ENCODE assay signal across 12 cellular contexts in the genomic region with DNA sequence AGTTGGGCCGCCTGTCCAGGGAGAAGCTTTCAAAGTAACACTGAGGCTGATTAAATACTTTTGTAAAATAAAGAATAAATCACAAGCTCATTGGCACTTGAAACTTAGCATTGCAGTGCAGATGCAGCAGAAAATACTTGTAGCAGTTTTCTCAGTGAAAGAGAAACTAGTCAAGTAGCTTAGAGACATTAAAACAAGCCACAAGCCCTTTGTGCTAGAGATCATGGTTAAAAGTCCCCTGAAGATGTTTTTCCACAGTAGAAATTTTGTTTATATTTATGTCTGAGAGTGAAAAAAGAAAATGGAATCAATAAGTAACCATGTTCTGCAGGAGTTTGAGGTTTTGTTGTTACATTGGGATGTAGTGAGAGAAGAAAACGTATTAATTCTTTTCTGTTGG. TPM values are rescaled to one million over a fixed set of nuclear protein-coding genes. Genes with fewer than 3 reads are reported as not detected.
DNase-seq lines count a peak whose midpoint lies in the region; ATAC-seq and TF ChIP-seq lines count a peak whose summit lies in the region.
"Had no signal": no experiment of that assay in that cellular context is flagged by ENCODE, and none has a peak within 500 bp of the region (broad histone marks: within the 10 kb centered on the region; RNA-seq: fewer than 3 reads in every experiment).

No MANE protein-coding gene starts in this region.

- H3K36me3 ChIP-seq in CD8-positive, alpha-beta memory T cell (ENCODE audit: insufficient read depth, low read length), result no peaks in the 10 kb centered on the region
- no peaks in the 10 kb centered on the region for H3K36me3 ChIP-seq in lower lobe of right lung

- intact Hi-C loops in activated CD8-positive, alpha-beta T cell treated with anti-CD3 and anti-CD28 coated beads for 36 hours (cut with micrococcal nuclease), result no loop called here
- intact Hi-C loops in lower lobe of right lung (cut with DNase I), result no loop called here

- no peak overlapping the region for H3K4me3 ChIP-seq in CD8-positive, alpha-beta memory T cell (ENCODE audit: low read length)
- H3K4me3 ChIP-seq in lower lobe of right lung, result no peak overlapping the region

- no peak for DNase-seq in CD8-positive, alpha-beta memory T cell
- no peak for DNase-seq in activated CD8-positive, alpha-beta T cell treated with anti-CD3 and anti-CD28 coated beads for 36 hours
- DNase-seq in mesothelial cell of epicardium (ENCODE audit: low spot score in 2 of 2, unreplicated experiment in 2 of 2) (no peak), SHP77 (lab: John Stamatoyannopoulos, UW) (no peak), SHP77 treated with DMSO at 0.1 percent for 48 hours (lab: John Stamatoyannopoulos, UW) (no peak), lower lobe of right lung (no peak), LoVo (ENCODE audit: low spot score) (no peak)
- DNase-seq: activated CD8-positive, alpha-beta memory T cell treated with anti-CD3 and anti-CD28 coated beads, Interleukin-2, amount 50 U/mL, for 48 hours; MV-4-11; NCI-H446 treated with DMSO at 0.1 percent for 48 hours; T1000 had no signal

- H3K4me1 Mint-ChIP-seq in CD8-positive, alpha-beta memory T cell, result peaks cover 34 to 61% (median 46%) of the 10 kb centered on the region in 3 donors
- peaks cover 31% of the 10 kb centered on the region for H3K4me1 Mint-ChIP-seq in activated CD8-positive, alpha-beta T cell treated with anti-CD3 and anti-CD28 coated beads for 36 hours (ENCODE audit: low read depth)
- peaks cover 14% of the 10 kb centered on the region for H3K4me1 Mint-ChIP-seq in mesothelial cell of epicardium

- no peaks in the 10 kb centered on the region for H3K9me3 ChIP-seq in CD8-positive, alpha-beta memory T cell (ENCODE audit: low read length)
- no peaks in the 10 kb centered on the region for H3K9me3 ChIP-seq in lower lobe of right lung

- CTCF ChIA-PET in CD8-positive, alpha-beta memory T cell (lab: Charles Lee), result no interaction called here
- CTCF ChIA-PET in activated CD8-positive, alpha-beta T cell treated with anti-CD3 and anti-CD28 coated beads for 36 hours (lab: Charles Lee), result no interaction called here

- H3K4me3 Mint-ChIP-seq in CD8-positive, alpha-beta memory T cell, result no peak overlapping the region
- H3K4me3 Mint-ChIP-seq in activated CD8-positive, alpha-beta T cell treated with anti-CD3 and anti-CD28 coated beads for 36 hours, result no peak overlapping the region
- no peak overlapping the region for H3K4me3 Mint-ChIP-seq in mesothelial cell of epicardium

- H3K27me3 Mint-ChIP-seq in CD8-positive, alpha-beta memory T cell, result no peaks in the 10 kb centered on the region
- no peaks in the 10 kb centered on the region for H3K27me3 Mint-ChIP-seq in activated CD8-positive, alpha-beta T cell treated with anti-CD3 and anti-CD28 coated beads for 36 hours
- H3K27me3 Mint-ChIP-seq in mesothelial cell of epicardium (ENCODE audit: low read depth), result no peaks in the 10 kb centered on the region

- no peaks in the 10 kb centered on the region for H3K9me3 Mint-ChIP-seq in CD8-positive, alpha-beta memory T cell
- H3K9me3 Mint-ChIP-seq in activated CD8-positive, alpha-beta T cell treated with anti-CD3 and anti-CD28 coated beads for 36 hours, result no peaks in the 10 kb centered on the region
- no peaks in the 10 kb centered on the region for H3K9me3 Mint-ChIP-seq in mesothelial cell of epicardium

- POLR2A ChIA-PET in CD8-positive, alpha-beta memory T cell (lab: Charles Lee), result no interaction called here
- POLR2A ChIA-PET in activated CD8-positive, alpha-beta T cell treated with anti-CD3 and anti-CD28 coated beads for 36 hours (lab: Charles Lee), result interaction anchor here (0.6 kb wide), 1 partner anchor 38 kb away, joined by 3 read pairs; no protein-coding TSS in a partner anchor

- no peak for TF ChIP-seq CTCF in activated CD8-positive, alpha-beta T cell treated with anti-CD3 and anti-CD28 coated beads for 36 hours (IDR thresholded peaks at IDR 0.05)
- TF ChIP-seq CTCF in mesothelial cell of epicardium (IDR thresholded peaks at IDR 0.05; ENCODE audit: unreplicated experiment) (no peak), lower lobe of right lung (IDR thresholded peaks at IDR 0.05) (no peak)

- peak; percentile 46 for ATAC-seq in GM18909 (IDR thresholded peaks at IDR 0.05; ENCODE audit: poor library complexity, unreplicated experiment)
- peak; percentile 42 for ATAC-seq in activated CD8-positive, alpha-beta T cell treated with anti-CD3 and anti-CD28 coated beads for 36 hours
- ATAC-seq in lower lobe of right lung, result no peak

- peaks cover 13% of the 10 kb centered on the region for H3K4me1 ChIP-seq in CD8-positive, alpha-beta memory T cell (ENCODE audit: insufficient read depth, low read length)
- peaks cover 19% of the 10 kb centered on the region for H3K4me1 ChIP-seq in lower lobe of right lung

- H3K36me3 Mint-ChIP-seq in CD8-positive, alpha-beta memory T cell, result peaks cover 0 to 20% (median 0%) of the 10 kb centered on the region in 3 donors
- peaks cover 9% of the 10 kb centered on the region for H3K36me3 Mint-ChIP-seq in activated CD8-positive, alpha-beta T cell treated with anti-CD3 and anti-CD28 coated beads for 36 hours (ENCODE audit: low read depth)
- H3K36me3 Mint-ChIP-seq in mesothelial cell of epicardium, result peaks cover 3% of the 10 kb centered on the region

- H3K27ac ChIP-seq in CD8-positive, alpha-beta memory T cell (ENCODE audit: low read depth, low read length), result no peak overlapping the region
- H3K27ac ChIP-seq in lower lobe of right lung, result no peak overlapping the region

- H3K27ac Mint-ChIP-seq in CD8-positive, alpha-beta memory T cell, result peak overlapping the region in 7 of 8 donors; percentile 1 to 75 (median 49)
- H3K27ac Mint-ChIP-seq in activated CD8-positive, alpha-beta T cell treated with anti-CD3 and anti-CD28 coated beads for 36 hours, result peak overlapping the region; percentile 63
- H3K27ac Mint-ChIP-seq in mesothelial cell of epicardium, result peak overlapping the region; percentile 47

- no peaks in the 10 kb centered on the region for H3K27me3 ChIP-seq in CD8-positive, alpha-beta memory T cell (ENCODE audit: insufficient read depth, low read length, poor library complexity, severe bottlenecking)
- no peaks in the 10 kb centered on the region for H3K27me3 ChIP-seq in lower lobe of right lung (ENCODE audit: low read depth)

RNA-seq across cellular contexts. Expression of a gene that starts 5.9 kb away (rescaled TPM):
- 10 to 100 TPM; 31.7 to 34.2 TPM for total RNA-seq in CD8-positive, alpha-beta memory T cell
- 29.2 TPM for polyA plus RNA-seq in CD8-positive, alpha-beta memory T cell
- total RNA-seq in activated CD8-positive, alpha-beta T cell treated with anti-CD3 and anti-CD28 coated beads for 36 hours, result 10 to 100 TPM; 23.1 to 23.2 TPM
- 56.6 to 60.9 TPM (median 59.9 TPM) in 3 replicates for total RNA-seq in mesothelial cell of epicardium
- 69.2 TPM for total RNA-seq in lower lobe of right lung

Comparison
In these comparisons a context has a peak if more than half of its experiments do, and no peak if none do; other contexts are left out.
1. ATAC-seq: peak in GM18909 (single experiment) and activated CD8-positive, alpha-beta T cell treated with anti-CD3 and anti-CD28 coated beads for 36 hours (single experiment); none in lower lobe of right lung (0 of 2).
2. Peak in every context shown above with its lines, with median percentiles within 50 percentile points of each other: H3K27ac Mint-ChIP-seq.